In genomic region chr6:44641344-44641743, GRCh38 we compare ENCODE assay signal across 25 cellular contexts.
DNase-seq lines count a peak whose midpoint lies in the region; ATAC-seq, FAIRE-seq and TF ChIP-seq lines count a peak whose summit lies in the region.
"Had no signal": no experiment of that assay in that cellular context is flagged by ENCODE, and none has a peak within 500 bp of the region (broad histone marks: within the 10 kb centered on the region; RNA-seq: fewer than 3 reads in every experiment).

No MANE protein-coding gene starts in this region.

- H3K9me3 ChIP-seq in K562 (replicated peaks; ENCODE audit: control insufficient read depth, insufficient read depth, low read depth, low read length) (no peaks in the 10 kb centered on the region), transverse colon (no peaks in the 10 kb centered on the region)
- H3K9me3 ChIP-seq: adrenal gland had no signal

- H3K4me2 ChIP-seq in K562 (ENCODE audit: insufficient read depth, low read length): no peak overlapping the region

- no peak for TF ChIP-seq RAD21 in K562 (CRISPR knock-in tag; conservative IDR thresholded peaks at IDR 0.05 in 1 of 2, IDR thresholded peaks at IDR 0.05 in 1 of 2)

- no TSS peak for BruUV-seq in K562 (replicated peaks; lab: Mats Ljungman, UMichigan)

- TF ChIP-seq CTCF in K562 (IDR thresholded peaks at IDR 0.05 in 2 of 3, conservative IDR thresholded peaks at IDR 0.05 in 1 of 3; ENCODE audit: insufficient read depth in 2 of 3, low read depth in 1 of 3, low read length in 3 of 3) (no peak), transverse colon (IDR thresholded peaks at IDR 0.05) (no peak)

- H3K4me3 ChIP-seq in K562 (no peak overlapping the region), transverse colon (no peak overlapping the region)
- H3K4me3 ChIP-seq: adrenal gland had no signal

- H3K4me1 ChIP-seq in K562 (replicated peaks in 1 of 2; ENCODE audit: control insufficient read depth in 2 of 2, insufficient read depth in 2 of 2, low read length in 2 of 2): no peaks in the 10 kb centered on the region
- no peaks in the 10 kb centered on the region for H3K4me1 ChIP-seq in transverse colon
- H3K4me1 ChIP-seq: adrenal gland had no signal

- peak overlapping the region; percentile 84 for H3K27ac Mint-ChIP-seq in activated CD4-positive, alpha-beta T cell treated with anti-CD3 and anti-CD28 coated beads, Interleukin-2, amount 10 ng/mL, durations not matched to agents 24 days and 14 days
- H3K27ac Mint-ChIP-seq: B cell, memory B cell, naive B cell, type B pancreatic cell had no signal

- WGBS in K562 (ENCODE audit: insufficient coverage, low coverage, missing lambda C conversion rate): 0% methylated on average over 8 of the region's 8 CpGs
- 70 to 87% methylated on average over 8 of the region's 8 CpGs for WGBS in transverse colon (ENCODE audit: low coverage in 1 of 2), 2 donors

- peaks cover 17% of the 10 kb centered on the region for H3K4me1 Mint-ChIP-seq in activated CD4-positive, alpha-beta T cell treated with anti-CD3 and anti-CD28 coated beads, Interleukin-2, amount 10 ng/mL, durations not matched to agents 24 days and 14 days
- H3K4me1 Mint-ChIP-seq: B cell, memory B cell, naive B cell had no signal

- no peaks in the 10 kb centered on the region for H3K79me2 ChIP-seq in K562 (ENCODE audit: control insufficient read depth, insufficient read depth, low read length)

- peaks cover 29 to 54% of the 10 kb centered on the region in 2 experiments for H3K27me3 ChIP-seq in K562 (ENCODE audit: control insufficient read depth in 2 of 2, insufficient read depth in 2 of 2, low read length in 2 of 2)
- no peaks in the 10 kb centered on the region for H3K27me3 ChIP-seq in transverse colon

- H3K36me3 ChIP-seq in K562 (ENCODE audit: control insufficient read depth, insufficient read depth, low read length) (no peaks in the 10 kb centered on the region), transverse colon (no peaks in the 10 kb centered on the region)
- H3K36me3 ChIP-seq: adrenal gland had no signal

- POLR2A ChIA-PET in K562 (lab: Yijun Ruan, JAX): no interaction called here

- no peaks in the 10 kb centered on the region for H3K9me3 Mint-ChIP-seq in activated CD4-positive, alpha-beta T cell treated with anti-CD3 and anti-CD28 coated beads, Interleukin-2, amount 10 ng/mL, durations not matched to agents 24 days and 14 days
- H3K9me3 Mint-ChIP-seq: type B pancreatic cell had no signal

- in situ Hi-C loops in K562 (cut with MboI) (loop anchor here (10.0 kb wide), 1 partner anchor 167 kb away; no protein-coding TSS in a partner anchor), transverse colon (cut with MboI; ENCODE audit: low pct_ligation_motif_present in 1 of 4, low pct_unique_long_range_greater_than_20kb in 1 of 4, low sequenced_read_pairs in 3 of 4) (loop anchor here in 1 of 4 donors (25.0 kb wide), 1 partner anchor 1271 kb away; no protein-coding TSS in a partner anchor), KBM-7 (cut with MboI; ENCODE audit: low pct_unique_long_range_greater_than_20kb, low sequenced_read_pairs) (loop anchor here (25.0 kb wide), 1 partner anchor 1071 kb away; no protein-coding TSS in a partner anchor)

- no peaks in the 10 kb centered on the region for H3K27me3 Mint-ChIP-seq in activated CD4-positive, alpha-beta T cell treated with anti-CD3 and anti-CD28 coated beads, Interleukin-2, amount 10 ng/mL, durations not matched to agents 24 days and 14 days

- ATAC-seq in K562 (no peak), sciatic nerve (peak; percentile 35), GM19452 (IDR thresholded peaks at IDR 0.05; ENCODE audit: unreplicated experiment) (no peak)
- ATAC-seq: esophagus mucosa, Right ventricle myocardium inferior had no signal

- TF ChIP-seq EP300 in K562 (IDR thresholded peaks at IDR 0.05; ENCODE audit: low read length) (no peak), transverse colon (IDR thresholded peaks at IDR 0.05; ENCODE audit: low read depth) (no peak)

- no peak overlapping the region for H3K4me3 Mint-ChIP-seq in activated CD4-positive, alpha-beta T cell treated with anti-CD3 and anti-CD28 coated beads, Interleukin-2, amount 10 ng/mL, durations not matched to agents 24 days and 14 days
- H3K4me3 Mint-ChIP-seq: B cell, memory B cell, naive B cell, type B pancreatic cell had no signal

- no peak overlapping the region for H2AFZ ChIP-seq in K562 (ENCODE audit: low read depth, low read length)

- intact Hi-C loops in activated CD4-positive, alpha-beta T cell treated with anti-CD3 and anti-CD28 coated beads, Interleukin-2, amount 10 ng/mL, durations not matched to agents 24 days and 14 days (cut with micrococcal nuclease): loop anchor here (5.0 kb wide), 3 partner anchors 291 to 1281 kb away; partner anchors contain the start of gene SUPT3H
- intact Hi-C loops in K562 (cut with micrococcal nuclease) (no loop called here), sciatic nerve (cut with DNase I) (no loop called here), transverse colon (cut with DNase I; ENCODE audit: low total_unique reads) (no loop called here)

- H4K20me1 ChIP-seq in K562 (replicated peaks; ENCODE audit: control insufficient read depth, insufficient read depth, low read length): no peaks in the 10 kb centered on the region

- FAIRE-seq in K562 (lab: Jason Lieb, UNC): no peak
- FAIRE-seq: GM12892 had no signal

- H3K36me3 Mint-ChIP-seq in activated CD4-positive, alpha-beta T cell treated with anti-CD3 and anti-CD28 coated beads, Interleukin-2, amount 10 ng/mL, durations not matched to agents 24 days and 14 days (ENCODE audit: low read depth): no peaks in the 10 kb centered on the region
- H3K36me3 Mint-ChIP-seq: memory B cell, naive B cell, type B pancreatic cell had no signal

- H3K9ac ChIP-seq in K562 (ENCODE audit: insufficient read depth in 1 of 2, low read depth in 2 of 2, low read length in 2 of 2): no peak overlapping the region

- H3K9me1 ChIP-seq in K562 (ENCODE audit: control insufficient read depth, insufficient read depth, low read length): no peaks in the 10 kb centered on the region

- TF ChIP-seq POLR2A in K562 (conservative IDR thresholded peaks at IDR 0.05): no peak
- no peak for TF ChIP-seq POLR2A in transverse colon (IDR thresholded peaks at IDR 0.05)

- no peak for DNase-seq in activated CD4-positive, alpha-beta T cell treated with anti-CD3 and anti-CD28 coated beads, Interleukin-2, amount 10 ng/mL, durations not matched to agents 24 days and 14 days
- DNase-seq in activated CD4-positive, alpha-beta T cell treated with anti-CD3 and anti-CD28 coated beads for 4 hours: no peak
- peak; percentile 38 for DNase-seq in HT1080 (ENCODE audit: low read depth)
- no peak for DNase-seq in K562 (ENCODE audit: extremely low read depth in 1 of 4, low spot score in 3 of 4)
- DNase-seq in sciatic nerve (ENCODE audit: low spot score): no peak
- no peak for DNase-seq in transverse colon
- DNase-seq in KBM-7: no peak
- DNase-seq: activated effector memory CD4-positive, alpha-beta T cell treated with anti-CD3 and anti-CD28 coated beads, Interleukin-2, amount 50 U/mL, for 16 hours; adrenal gland; central memory CD4-positive, alpha-beta T cell; DMS79; H7; naive B cell; NCI-H146; NCI-H2171 treated with DMSO at 0.1 percent for 48 hours; right cardiac atrium; stimulated activated naive CD4-positive, alpha-beta T cell; SW 1271 had no signal

- CTCF ChIA-PET in K562 (lab: Yijun Ruan, JAX; ENCODE audit: low intra/inter-chr PET ratio): no interaction called here

- no peak overlapping the region for H3K27ac ChIP-seq in K562 (ENCODE audit: extremely low read depth, low read depth, low read length)
- H3K27ac ChIP-seq in transverse colon: no peak overlapping the region
- H3K27ac ChIP-seq: adrenal gland had no signal

TF ChIP-seq in K562, 482 proteins besides CTCF, POLR2A, EP300 and RAD21:
- TF ChIP-seq ZNF830 (CRISPR knock-in tag; IDR thresholded peaks at IDR 0.05): no peak
- TF ChIP-seq BHLHE40 (IDR thresholded peaks at IDR 0.05; ENCODE audit: low read length): peak; percentile 10; the same call in 1 of the 2 replicates
